12 cellular contexts compared by ENCODE assay signal in genomic region chr20:38084425-38084951, GRCh38. TPM values are rescaled to one million over a fixed set of nuclear protein-coding genes. Genes with fewer than 3 reads are reported as not detected.
DNase-seq lines count a peak whose midpoint lies in the region; ATAC-seq, FAIRE-seq and TF ChIP-seq lines count a peak whose summit lies in the region.
"Had no signal": no experiment of that assay in that cellular context is flagged by ENCODE, and none has a peak within 500 bp of the region (broad histone marks: within the 10 kb centered on the region; RNA-seq: fewer than 3 reads in every experiment).

No MANE protein-coding gene starts in this region.

- no TSS peak for BruUV-seq in A673 (replicated peaks; lab: Mats Ljungman, UMichigan)

- H3K27me3 ChIP-seq in stomach (no peaks in the 10 kb centered on the region), A673 (replicated peaks; ENCODE audit: insufficient read depth, low read depth, low read length, poor library complexity) (no peaks in the 10 kb centered on the region), gastrocnemius medialis (no peaks in the 10 kb centered on the region), body of pancreas (no peaks in the 10 kb centered on the region)
- H3K27me3 ChIP-seq: foreskin keratinocyte had no signal

- H3K9me3 ChIP-seq in stomach (no peaks in the 10 kb centered on the region), A673 (ENCODE audit: low read depth, low read length, poor library complexity, severe bottlenecking) (no peaks in the 10 kb centered on the region), gastrocnemius medialis (no peaks in the 10 kb centered on the region), body of pancreas (no peaks in the 10 kb centered on the region)

- H3K36me3 ChIP-seq in stomach, result peaks cover 20 to 60% (median 57%) of the 10 kb centered on the region in 4 donors
- peaks cover 35% of the 10 kb centered on the region for H3K36me3 ChIP-seq in A673 (ENCODE audit: insufficient read depth, low read length, poor library complexity, severe bottlenecking)
- peaks cover 0 to 31% of the 10 kb centered on the region in 2 donors for H3K36me3 ChIP-seq in gastrocnemius medialis
- peaks cover 0 to 4% of the 10 kb centered on the region in 2 donors for H3K36me3 ChIP-seq in body of pancreas (replicated peaks in 1 of 2; ENCODE audit: insufficient read depth in 1 of 2, low read depth in 2 of 2)

- 15 to 35% (median 19%) methylated on average over 5 of the region's 5 CpGs for WGBS in stomach, 5 donors
- 55 to 63% methylated on average over 5 of the region's 5 CpGs for WGBS in body of pancreas, 2 donors

- H3K27ac Mint-ChIP-seq in chondrocyte (ENCODE audit: unreplicated experiment), result peak overlapping the region; percentile 85

- no peaks in the 10 kb centered on the region for H3K27me3 Mint-ChIP-seq in chondrocyte (ENCODE audit: low read depth)

- H3K36me3 Mint-ChIP-seq in chondrocyte (ENCODE audit: low read depth), result peaks cover 33% of the 10 kb centered on the region

- TF ChIP-seq CTCF in chondrocyte (IDR thresholded peaks at IDR 0.05) (no peak), stomach (IDR thresholded peaks at IDR 0.05) (no peak), A673 (conservative IDR thresholded peaks at IDR 0.05; ENCODE audit: low read depth, low read length) (no peak), gastrocnemius medialis (IDR thresholded peaks at IDR 0.05 in 4 of 5, conservative IDR thresholded peaks at IDR 0.05 in 1 of 5) (no peak), body of pancreas (IDR thresholded peaks at IDR 0.05) (no peak)

- in situ Hi-C loops in gastrocnemius medialis (cut with MboI; ENCODE audit: low sequenced_read_pairs in 4 of 4), result no loop called here

- no peak for TF ChIP-seq EP300 in stomach (IDR thresholded peaks at IDR 0.05)

- H3K4me3 ChIP-seq in stomach (no peak overlapping the region), A673 (ENCODE audit: low read depth, low read length, poor library complexity, severe bottlenecking) (no peak overlapping the region), gastrocnemius medialis (no peak overlapping the region), body of pancreas (no peak overlapping the region)

- CTCF ChIA-PET in A673 (lab: Charles Lee), result no interaction called here

- intact Hi-C loops in left colon (cut with DNase I, micrococcal nuclease) (no loop called here), stomach (cut with DNase I; ENCODE audit: low total_unique reads) (no loop called here), A673 (cut with micrococcal nuclease; ENCODE audit: unreplicated experiment) (no loop called here), gastrocnemius medialis (cut with DNase I; ENCODE audit: low total_unique reads) (no loop called here), body of pancreas (cut with DNase I) (no loop called here)

- TF ChIP-seq POLR2A in stomach (IDR thresholded peaks at IDR 0.05) (no peak), gastrocnemius medialis (IDR thresholded peaks at IDR 0.05) (no peak), body of pancreas (IDR thresholded peaks at IDR 0.05) (no peak)

- H3K27ac ChIP-seq in stomach (peak overlapping the region; percentile 12 to 81 (median 64)), A673 (ENCODE audit: low read depth, low read length, poor library complexity, severe bottlenecking) (no peak overlapping the region), gastrocnemius medialis (no peak overlapping the region), body of pancreas (no peak overlapping the region)
- H3K27ac ChIP-seq: foreskin keratinocyte, WERI-Rb-1 had no signal

- H3K4me1 ChIP-seq in stomach (peaks cover 16 to 61% (median 33%) of the 10 kb centered on the region in 4 donors), A673 (ENCODE audit: insufficient read depth, low read length, poor library complexity, severe bottlenecking) (no peaks in the 10 kb centered on the region), gastrocnemius medialis (peaks cover 29 to 33% of the 10 kb centered on the region in 2 donors), body of pancreas (peaks cover 4% of the 10 kb centered on the region)
- H3K4me1 ChIP-seq: foreskin keratinocyte had no signal

- FAIRE-seq in HTR-8/SVneo (lab: Jason Lieb, UNC), result peak; percentile 97

- no peak overlapping the region for H3K4me3 Mint-ChIP-seq in chondrocyte (ENCODE audit: unreplicated experiment)
- H3K4me3 Mint-ChIP-seq: activated naive CD4-positive, alpha-beta T cell treated with anti-CD3 and anti-CD28 coated beads for 36 hours had no signal

- POLR2A ChIA-PET in A673 (lab: Charles Lee; ENCODE audit: low non-redundant PET), result no interaction called here

- peak; percentile 15 for ATAC-seq in left colon
- no peak for ATAC-seq in gastrocnemius medialis
- no peak for ATAC-seq in body of pancreas
- ATAC-seq: foreskin keratinocyte had no signal

- peak; percentile 85 for DNase-seq in HTR-8/SVneo (ENCODE audit: insufficient read length, low spot score)
- no peak for DNase-seq in chondrocyte (ENCODE audit: low spot score)
- no peak for DNase-seq in left colon
- DNase-seq in stomach, result no peak
- DNase-seq in A673 (ENCODE audit: low spot score), result no peak
- no peak for DNase-seq in NCI-H345 (lab: John Stamatoyannopoulos, UW)
- DNase-seq in gastrocnemius medialis, result no peak
- no peak for DNase-seq in body of pancreas
- DNase-seq: activated naive CD4-positive, alpha-beta T cell treated with anti-CD3 and anti-CD28 coated beads for 36 hours; foreskin keratinocyte; stimulated activated CD8-positive, alpha-beta memory T cell treated with anti-CD3 and anti-CD28 coated beads, Interleukin-4, amount 100 ng/mL, for 48 hours; WERI-Rb-1 had no signal

- H3K4me1 Mint-ChIP-seq in chondrocyte (ENCODE audit: low read depth), result peaks cover 36% of the 10 kb centered on the region

- peaks cover 8% of the 10 kb centered on the region for H3K9me3 Mint-ChIP-seq in chondrocyte (ENCODE audit: low read depth)
- H3K9me3 Mint-ChIP-seq: activated naive CD4-positive, alpha-beta T cell treated with anti-CD3 and anti-CD28 coated beads for 36 hours had no signal

RNA-seq across cellular contexts. Expression of gene RPRD1B, which starts 50.9 kb away (rescaled TPM):
- total RNA-seq in chondrocyte, result 16.9 to 21.6 TPM (median 19.3 TPM) in 3 replicates
- 10 to 100 TPM; 30.8 to 34.9 TPM for total RNA-seq in left colon
- total RNA-seq in stomach, result 10 to 100 TPM in 4 of 5 donors, 1 to 10 TPM in 1; 8.1 to 60.0 (median 31.5) TPM
- 10 to 100 TPM in 1 of 3 donors, 1 to 10 TPM in 2; 8.0 to 10.2 (median 8.1) TPM for polyA plus RNA-seq in stomach
- total RNA-seq in A673 (2021), result 36.1 and 38.7 TPM in 2 replicates
- 10 to 100 TPM; 25.2 to 61.0 (median 40.6) TPM for total RNA-seq in gastrocnemius medialis
- total RNA-seq in body of pancreas, result 10 to 100 TPM in 1 of 2 donors, 1 to 10 TPM in 1; 8.8 to 12.5 TPM

RNA-seq across cellular contexts. Expression of gene TTI1, which starts 51.2 kb away (rescaled TPM):
- total RNA-seq in chondrocyte (10.6 to 16.1 TPM (median 10.8 TPM) in 3 replicates), left colon (10 to 100 TPM in 1 of 2 donors, 1 to 10 TPM in 1; 9.6 to 13.6 TPM), stomach (10 to 100 TPM in 3 of 5 donors, 1 to 10 TPM in 2; 3.1 to 27.2 (median 11.7) TPM), A673 (2021) (37.3 and 40.3 TPM in 2 replicates), gastrocnemius medialis (10 to 100 TPM; 14.8 to 25.4 (median 20.3) TPM), body of pancreas (10 to 100 TPM; 12.2 to 14.0 TPM)
- polyA plus RNA-seq in stomach, result 1 to 10 TPM; 5.0 to 6.2 (median 5.9) TPM

Comparison
In these comparisons a context has a peak if more than half of its experiments do, and no peak if none do; other contexts are left out.
1. H3K27ac ChIP-seq: peak in stomach (5 of 5); none in A673 (single experiment), gastrocnemius medialis (0 of 4) and body of pancreas (0 of 4).